In the genomic region with DNA sequence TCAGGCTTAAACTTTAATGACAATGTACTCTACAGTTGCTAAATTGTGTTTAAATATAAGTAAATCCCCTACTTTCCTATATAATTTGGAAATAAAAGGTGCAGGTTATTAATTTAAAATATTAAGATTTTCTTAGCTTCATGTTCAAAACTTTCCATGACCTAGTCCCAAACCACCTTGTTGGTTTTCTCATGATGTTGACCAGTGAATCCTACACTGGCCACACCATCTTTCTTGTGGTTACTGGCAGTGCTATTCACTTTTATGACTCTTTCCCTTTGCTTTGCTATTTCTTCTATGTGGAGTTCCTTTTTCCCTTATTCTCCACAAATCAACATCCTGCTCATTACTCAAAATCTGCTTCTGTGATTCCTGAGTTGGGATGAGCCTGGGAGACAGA, we compare ENCODE assay signal across 23 cellular contexts.
"Had no signal": no experiment of that assay in that cellular context is flagged by ENCODE, and none has a peak within 500 bp of the region (broad histone marks: within the 10 kb centered on the region; RNA-seq: fewer than 3 reads in every experiment).

No MANE protein-coding gene starts in this region.

- FAIRE-seq: pancreas, small intestine had no signal

- DNase-seq: naive thymus-derived CD8-positive, alpha-beta T cell; nephron progenitor cell; nucleus accumbens; pancreas; right cardiac atrium; right lobe of liver; sigmoid colon; small intestine; stimulated activated CD4-positive, alpha-beta T cell treated with anti-CD3 and anti-CD28 coated beads, Interleukin-15, amount 100 ng/mL, for 24 hours; stimulated activated CD4-positive, alpha-beta T cell treated with anti-CD3 and anti-CD28 coated beads, Interleukin-2, amount 100 ng/mL, for 24 hours; stimulated activated CD4-positive, alpha-beta T cell treated with anti-CD3 and anti-CD28 coated beads, Interleukin-2, amount 100 ng/mL, for 48 hours; stimulated activated CD4-positive, alpha-beta T cell treated with anti-CD3 and anti-CD28 coated beads, Interleukin-4, amount 100 ng/mL, for 24 hours; stimulated activated naive B cell treated with anti-CD40 and anti-IgM and Interleukin-4, amounts not matched to agents 10 μg/mL and 1 μg/mL and 100 μg/mL, for 72 hours; stimulated activated naive CD4-positive, alpha-beta T cell treated with Interleukin-2 at 50 U/mL for 16 hours; stomach; substantia nigra; testis; tibial artery; transverse colon; upper lobe of right lung; uterus had no signal

- ATAC-seq: naive thymus-derived CD8-positive, alpha-beta T cell; pancreas; right cardiac atrium; right lobe of liver; stimulated activated naive B cell treated with anti-CD40 and anti-IgM and Interleukin-4, amounts not matched to agents 10 μg/mL and 1 μg/mL and 100 μg/mL, for 72 hours had no signal

- H3K4me3 ChIP-seq: pancreas, prostate gland, right lobe of liver, sigmoid colon, stomach, suprapubic skin, testis, tibial artery, transverse colon, upper lobe of right lung, uterus had no signal
